In genomic region chr2:143329288-143329687, GRCh38 we compare ENCODE assay signal across 21 cellular contexts.
"Had no signal": no experiment of that assay in that cellular context is flagged by ENCODE, and none has a peak within 500 bp of the region (broad histone marks: within the 10 kb centered on the region; RNA-seq: fewer than 3 reads in every experiment).

No MANE protein-coding gene starts in this region.

- H3K27ac ChIP-seq: adrenal gland, breast epithelium, gastrocnemius medialis, left ventricle myocardium inferior, prostate gland, right atrium auricular region, suprapubic skin, transverse colon, uterus had no signal

- H3K27ac Mint-ChIP-seq: activated T-helper 1 cell treated with anti-CD3 and anti-CD28 coated beads, Interleukin-12 subunit alpha, Interleukin-12 subunit beta, Interleukin-2, Interleukin-4 antibody, amounts not matched to agents 30 ng/mL and 10 ng/mL and 1 ng/mL, durations not matched to agents 14 hours and 24 hours and 36 hours; stimulated activated naive CD8-positive, alpha-beta T cell treated with anti-CD3 and anti-CD28 coated beads, Interleukin-15, Interleukin-2, amounts not matched to agents 100 ng/mL and 50 ng/mL, for 24 hours had no signal

- H3K4me3 Mint-ChIP-seq: activated T-helper 1 cell treated with anti-CD3 and anti-CD28 coated beads, Interleukin-12 subunit alpha, Interleukin-12 subunit beta, Interleukin-2, Interleukin-4 antibody, amounts not matched to agents 30 ng/mL and 10 ng/mL and 1 ng/mL, durations not matched to agents 14 hours and 24 hours and 36 hours; stimulated activated naive CD8-positive, alpha-beta T cell treated with anti-CD3 and anti-CD28 coated beads, Interleukin-15, Interleukin-2, amounts not matched to agents 100 ng/mL and 50 ng/mL, for 24 hours had no signal

- DNase-seq: activated CD4-positive, alpha-beta T cell treated with anti-CD3 and anti-CD28 coated beads, Interleukin-2, amount 50 U/mL, for 1 hour; activated naive CD4-positive, alpha-beta T cell treated with Interleukin-2 at 50 U/mL for 16 hours; activated T-cell treated with anti-CD3 and anti-CD28 coated beads for 4 hours; adrenal gland; cerebellar nuclear complex; effector CD4-positive, alpha-beta T cell; gastrocnemius medialis; head of caudate nucleus; kidney; left ventricle myocardium inferior; mammary epithelial cell; stimulated activated CD4-positive, alpha-beta T cell treated with anti-CD3 and anti-CD28 coated beads, Interleukin-2, amount 100 ng/mL, for 24 hours; transverse colon; uterus had no signal

- H3K9me3 Mint-ChIP-seq: activated T-helper 1 cell treated with anti-CD3 and anti-CD28 coated beads, Interleukin-12 subunit alpha, Interleukin-12 subunit beta, Interleukin-2, Interleukin-4 antibody, amounts not matched to agents 30 ng/mL and 10 ng/mL and 1 ng/mL, durations not matched to agents 14 hours and 24 hours and 36 hours; stimulated activated naive CD8-positive, alpha-beta T cell treated with anti-CD3 and anti-CD28 coated beads, Interleukin-15, Interleukin-2, amounts not matched to agents 100 ng/mL and 50 ng/mL, for 24 hours had no signal

- H3K4me3 ChIP-seq: adrenal gland, breast epithelium, gastrocnemius medialis, left ventricle myocardium inferior, prostate gland, right atrium auricular region, suprapubic skin, transverse colon, uterus had no signal

- H3K9me3 ChIP-seq: adrenal gland, breast epithelium, gastrocnemius medialis, left ventricle myocardium inferior, prostate gland, right atrium auricular region, suprapubic skin, transverse colon, uterus had no signal

- H3K4me1 ChIP-seq: adrenal gland, breast epithelium, gastrocnemius medialis, left ventricle myocardium inferior, prostate gland, right atrium auricular region, suprapubic skin, transverse colon, uterus had no signal

- H3K36me3 ChIP-seq: adrenal gland, breast epithelium, gastrocnemius medialis, left ventricle myocardium inferior, prostate gland, right atrium auricular region, suprapubic skin, transverse colon, uterus had no signal

- H3K27me3 Mint-ChIP-seq: stimulated activated naive CD8-positive, alpha-beta T cell treated with anti-CD3 and anti-CD28 coated beads, Interleukin-15, Interleukin-2, amounts not matched to agents 100 ng/mL and 50 ng/mL, for 24 hours had no signal

- H3K27me3 ChIP-seq: adrenal gland, breast epithelium, gastrocnemius medialis, right atrium auricular region, suprapubic skin, transverse colon, uterus had no signal

- ATAC-seq: esophagus mucosa, gastrocnemius medialis had no signal
